Comparison of ENCODE assay signal across 12 cellular contexts in genomic region chr4:13640149-13640671, GRCh38. TPM values are rescaled to one million over a fixed set of nuclear protein-coding genes. Genes with fewer than 3 reads are reported as not detected.
A peak's percentile ranks its signal among the peaks of the same experiment; 100 is the strongest.
DNase-seq lines count a peak whose midpoint lies in the region; ATAC-seq, FAIRE-seq and TF ChIP-seq lines count a peak whose summit lies in the region.
"Had no signal": no experiment of that assay in that cellular context is flagged by ENCODE, and none has a peak within 500 bp of the region (broad histone marks: within the 10 kb centered on the region; RNA-seq: fewer than 3 reads in every experiment).

No MANE protein-coding gene starts in this region.

- no peaks in the 10 kb centered on the region for H3K36me3 ChIP-seq in BE2C

- no peak overlapping the region for H3K4me3 ChIP-seq in BE2C (ENCODE audit: low read depth, low read length)
- H3K4me3 ChIP-seq in astrocyte of the spinal cord (ENCODE audit: low read depth, low read length): no peak overlapping the region
- H3K4me3 ChIP-seq: testis had no signal

- no peak for TF ChIP-seq CTCF in BE2C (IDR thresholded peaks at IDR 0.05; ENCODE audit: low read depth, low read length)
- TF ChIP-seq CTCF in astrocyte of the spinal cord (IDR thresholded peaks at IDR 0.05; ENCODE audit: low read depth, low read length): no peak

- ATAC-seq in GM21619 (IDR thresholded peaks at IDR 0.05; ENCODE audit: unreplicated experiment): no peak

- peak; percentile 19 for DNase-seq in BE2C
- DNase-seq in HTR-8/SVneo (ENCODE audit: insufficient read length, low spot score): peak; percentile 60
- peak; percentile 90 for DNase-seq in astrocyte of the spinal cord (ENCODE audit: low read depth, low spot score)
- DNase-seq in left kidney (ENCODE audit: low read depth, low spot score): peak; percentile 88
- DNase-seq in epidermal melanocyte (ENCODE audit: insufficient read length, low spot score): no peak
- DNase-seq in foreskin melanocyte: no peak
- DNase-seq in NCI-H2029 (lab: John Stamatoyannopoulos, UW): no peak
- DNase-seq: activated CD4-positive, alpha-beta T cell treated with anti-CD3 and anti-CD28 coated beads, Interleukin-2, amount 50 U/mL, for 48 hours; CD8-positive, alpha-beta memory T cell; stimulated activated CD4-positive, alpha-beta T cell treated with anti-CD3 and anti-CD28 coated beads, Interleukin-2, amount 100 ng/mL, for 24 hours; testis had no signal

- FAIRE-seq in HTR-8/SVneo (lab: Jason Lieb, UNC): peak; percentile 90

- H3K9me3 ChIP-seq in BE2C: no peaks in the 10 kb centered on the region
- H3K9me3 ChIP-seq: testis had no signal

- H3K27me3 ChIP-seq in BE2C: 0 out of 2 replicates have a peak, but pooled peaks cover 6% of the 10 kb centered on the region
- H3K27me3 ChIP-seq: testis had no signal

- no peaks in the 10 kb centered on the region for H3K4me1 ChIP-seq in BE2C

- in situ Hi-C loops in astrocyte of the spinal cord (cut with HindIII; ENCODE audit: low sequenced_read_pairs): no loop called here

RNA-seq across cellular contexts. Expression of gene BOD1L1, which starts 12.7 kb away (rescaled TPM):
- polyA plus RNA-seq in BE2C (2012; ENCODE audit: insufficient read depth, insufficient read length, low read depth): 55.9 TPM

Comparison
In these comparisons a context has a peak if more than half of its experiments do, and no peak if none do; other contexts are left out.
1. DNase-seq: peak in BE2C (single experiment), HTR-8/SVneo (single experiment), astrocyte of the spinal cord (single experiment) and left kidney (single experiment); none in epidermal melanocyte (single experiment), foreskin melanocyte (single experiment) and NCI-H2029 (single experiment).